Comparison of ENCODE assay signal across 31 cellular contexts in genomic region chr15:76236350-76236749, GRCh38.
"Had no signal": no experiment of that assay in that cellular context is flagged by ENCODE, and none has a peak within 500 bp of the region (broad histone marks: within the 10 kb centered on the region; RNA-seq: fewer than 3 reads in every experiment).

No MANE protein-coding gene starts in this region.

- H3K27me3 ChIP-seq: dorsolateral prefrontal cortex, gastrocnemius medialis, heart right ventricle, neutrophil, pancreas, right atrium auricular region, spleen, tibial nerve, upper lobe of left lung had no signal

- H3K4me1 ChIP-seq: lower lobe of right lung, pancreas, right atrium auricular region, spleen, tibial nerve, upper lobe of left lung had no signal

- H3K4me3 ChIP-seq: dorsolateral prefrontal cortex, gastrocnemius medialis, heart right ventricle, left ventricle myocardium inferior, lower lobe of right lung, mucosa of descending colon, pancreas, right atrium auricular region, skin epidermis, spleen, thoracic aorta, tibial nerve, upper lobe of left lung had no signal

- H3K27ac ChIP-seq: dorsolateral prefrontal cortex, epithelial cell of prostate, gastrocnemius medialis, heart right ventricle, left ventricle myocardium inferior, lower lobe of right lung, neutrophil, pancreas, right atrium auricular region, skin epidermis, spleen, thoracic aorta, tibial nerve, upper lobe of left lung had no signal

- H3K27me3 Mint-ChIP-seq: memory B cell; naive B cell; natural killer cell treated with Interleukin-12 subunit alpha and Interleukin-12 subunit beta and Interleukin-15 and Interleukin-18, amount 100 ng/mL, for 72 hours; progenitor cell of endocrine pancreas; stimulated activated naive B cell treated with anti-CD40 and anti-IgM and Interleukin-4, amounts not matched to agents 10 μg/mL and 1 μg/mL and 100 μg/mL, for 72 hours; stimulated activated naive CD8-positive, alpha-beta T cell treated with anti-CD3 and anti-CD28 coated beads, Interleukin-15, Interleukin-2, amounts not matched to agents 100 ng/mL and 50 ng/mL, for 24 hours had no signal

- H3K9me3 Mint-ChIP-seq: memory B cell; mesothelial cell of epicardium; naive B cell; natural killer cell treated with Interleukin-12 subunit alpha and Interleukin-12 subunit beta and Interleukin-15 and Interleukin-18, amount 100 ng/mL, for 72 hours; neural crest cell; stimulated activated naive B cell treated with anti-CD40 and anti-IgM and Interleukin-4, amounts not matched to agents 10 μg/mL and 1 μg/mL and 100 μg/mL, for 72 hours; stimulated activated naive CD8-positive, alpha-beta T cell treated with anti-CD3 and anti-CD28 coated beads, Interleukin-15, Interleukin-2, amounts not matched to agents 100 ng/mL and 50 ng/mL, for 24 hours had no signal

- FAIRE-seq: colon, islet of Langerhans, pancreas, urothelium cell line had no signal

- H3K36me3 Mint-ChIP-seq: mesothelial cell of epicardium; naive B cell; natural killer cell treated with Interleukin-12 subunit alpha and Interleukin-12 subunit beta and Interleukin-15 and Interleukin-18, amount 100 ng/mL, for 72 hours had no signal

- H3K4me1 Mint-ChIP-seq: naive B cell; stimulated activated naive B cell treated with anti-CD40 and anti-IgM and Interleukin-4, amounts not matched to agents 10 μg/mL and 1 μg/mL and 100 μg/mL, for 72 hours had no signal

- ATAC-seq: esophagus mucosa; gastrocnemius medialis; heart right ventricle; left cardiac atrium; lower lobe of right lung; mucosa of descending colon; natural killer cell treated with Interleukin-12 subunit alpha and Interleukin-12 subunit beta and Interleukin-15 and Interleukin-18, amount 100 ng/mL, for 72 hours; pancreas; stimulated activated naive B cell treated with anti-CD40 and anti-IgM and Interleukin-4, amounts not matched to agents 10 μg/mL and 1 μg/mL and 100 μg/mL, for 72 hours had no signal

- H3K27ac Mint-ChIP-seq: memory B cell; mesothelial cell of epicardium; naive B cell; natural killer cell treated with Interleukin-12 subunit alpha and Interleukin-12 subunit beta and Interleukin-15 and Interleukin-18, amount 100 ng/mL, for 72 hours; progenitor cell of endocrine pancreas; stimulated activated naive B cell treated with anti-CD40 and anti-IgM and Interleukin-4, amounts not matched to agents 10 μg/mL and 1 μg/mL and 100 μg/mL, for 72 hours; stimulated activated naive CD8-positive, alpha-beta T cell treated with anti-CD3 and anti-CD28 coated beads, Interleukin-15, Interleukin-2, amounts not matched to agents 100 ng/mL and 50 ng/mL, for 24 hours had no signal

- DNase-seq: dorsolateral prefrontal cortex; effector CD4-positive, alpha-beta T cell; foreskin fibroblast; gastrocnemius medialis; heart right ventricle; hippocampal formation; left cardiac atrium; left ventricle myocardium inferior; lower lobe of right lung; mucosa of descending colon; naive B cell; pancreas; spleen; stimulated activated naive B cell treated with anti-CD40 and anti-IgM and Interleukin-4, amounts not matched to agents 10 μg/mL and 1 μg/mL and 100 μg/mL, for 72 hours; upper lobe of left lung had no signal

- H3K36me3 ChIP-seq: lower lobe of right lung, neutrophil, pancreas, right atrium auricular region, thoracic aorta, upper lobe of left lung had no signal

- H3K9me3 ChIP-seq: gastrocnemius medialis, heart right ventricle, left ventricle myocardium inferior, lower lobe of right lung, mucosa of descending colon, neutrophil, pancreas, right atrium auricular region, spleen, thoracic aorta, tibial nerve, upper lobe of left lung had no signal

- H3K4me3 Mint-ChIP-seq: memory B cell; mesothelial cell of epicardium; naive B cell; natural killer cell treated with Interleukin-12 subunit alpha and Interleukin-12 subunit beta and Interleukin-15 and Interleukin-18, amount 100 ng/mL, for 72 hours; neural crest cell; stimulated activated naive B cell treated with anti-CD40 and anti-IgM and Interleukin-4, amounts not matched to agents 10 μg/mL and 1 μg/mL and 100 μg/mL, for 72 hours; stimulated activated naive CD8-positive, alpha-beta T cell treated with anti-CD3 and anti-CD28 coated beads, Interleukin-15, Interleukin-2, amounts not matched to agents 100 ng/mL and 50 ng/mL, for 24 hours had no signal
